Comparison of ENCODE assay signal across 22 cellular contexts in the genomic region with DNA sequence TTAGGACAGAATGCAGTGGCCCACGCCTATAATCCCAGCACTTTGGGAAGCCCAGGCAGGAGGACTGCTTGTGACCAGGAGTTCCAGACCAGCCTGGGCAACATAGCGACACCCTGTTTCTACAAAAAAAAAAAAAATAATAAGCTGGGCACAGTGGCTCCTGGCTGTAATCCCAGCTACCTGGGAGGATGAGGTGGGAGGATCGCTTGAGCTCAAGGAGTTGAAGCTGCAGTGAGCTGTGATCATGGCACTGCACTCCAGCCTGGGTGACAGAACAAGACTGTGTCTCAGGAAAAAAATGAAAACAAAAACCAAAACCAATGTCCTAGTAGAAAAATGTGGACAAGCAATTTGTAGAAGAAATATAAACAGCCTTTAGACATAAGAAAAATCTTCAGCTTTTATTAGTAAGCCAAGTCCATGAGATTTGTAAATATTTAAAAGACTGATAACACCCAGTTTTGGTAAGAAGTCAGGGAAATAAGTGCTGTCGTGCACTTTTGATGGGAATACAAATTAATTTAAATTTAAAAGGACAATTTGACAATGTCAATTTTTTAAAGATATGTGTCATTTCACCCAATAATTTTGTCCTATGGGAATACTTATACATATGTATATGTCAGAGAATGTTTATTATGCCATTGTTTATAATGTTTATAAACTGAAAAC. TPM values are rescaled to one million over a fixed set of nuclear protein-coding genes. Genes with fewer than 3 reads are reported as not detected.
A peak's percentile ranks its signal among the peaks of the same experiment; 100 is the strongest.
DNase-seq lines count a peak whose midpoint lies in the region; TF ChIP-seq lines count a peak whose summit lies in the region.
"Had no signal": no experiment of that assay in that cellular context is flagged by ENCODE, and none has a peak within 500 bp of the region (broad histone marks: within the 10 kb centered on the region; RNA-seq: fewer than 3 reads in every experiment).

No MANE protein-coding gene starts in this region.

- no peaks in the 10 kb centered on the region for H4K20me1 ChIP-seq in PC-9 (ENCODE audit: insufficient read depth)
- H4K20me1 ChIP-seq: BLaER1 had no signal

- POLR2A ChIA-PET in HEK293 (lab: Yijun Ruan, JAX): no interaction called here
- POLR2A ChIA-PET in PC-9 (lab: Charles Lee; ENCODE audit: unreplicated experiment): no interaction called here

- no peaks in the 10 kb centered on the region for H3K9me2 ChIP-seq in PC-9 (ENCODE audit: insufficient read depth)

- no peak for TF ChIP-seq CTCF in HEK293 (tag by site-specific recombination; IDR thresholded peaks at IDR 0.05)
- TF ChIP-seq CTCF in VCaP (conservative IDR thresholded peaks at IDR 0.05): no peak
- TF ChIP-seq CTCF in thyroid gland (IDR thresholded peaks at IDR 0.05): no peak
- no peak for TF ChIP-seq CTCF in PC-9 (conservative IDR thresholded peaks at IDR 0.05)

- CTCF ChIA-PET in HEK293 (lab: Yijun Ruan, JAX) (interaction anchor here (0.6 to 0.9 kb wide), 5 partner anchors 21 to 844 kb away, joined by 3 read pairs; no protein-coding TSS in a partner anchor), PC-9 (lab: Charles Lee) (no interaction called here)

- WGBS in thyroid gland, 2 donors: 81 to 84% methylated on average over 4 of the region's 4 CpGs

- H3K27ac ChIP-seq in HEK293 (ENCODE audit: extremely low read depth, low read depth, low read length) (no peak overlapping the region), VCaP (peak overlapping the region; percentile 33; the same call in 1 of the 2 replicates), thyroid gland (no peak overlapping the region), PC-9 (no peak overlapping the region)
- H3K27ac ChIP-seq: BLaER1 had no signal

- H3F3A ChIP-seq in PC-9 (ENCODE audit: insufficient read depth, low read depth): peaks cover 6% of the 10 kb centered on the region

- no peaks in the 10 kb centered on the region for H3K27me3 ChIP-seq in thyroid gland
- H3K27me3 ChIP-seq in PC-9 (ENCODE audit: insufficient read depth, low read depth): no peaks in the 10 kb centered on the region
- H3K27me3 ChIP-seq: BE2C, BLaER1 had no signal

- H3K4me1 ChIP-seq in HEK293 (ENCODE audit: control insufficient read depth, insufficient read depth, low read length): no peaks in the 10 kb centered on the region
- H3K4me1 ChIP-seq in thyroid gland: no peaks in the 10 kb centered on the region
- peaks cover 4% of the 10 kb centered on the region for H3K4me1 ChIP-seq in PC-9 (replicated peaks; ENCODE audit: insufficient read depth)
- H3K4me1 ChIP-seq: BE2C had no signal

- no peak overlapping the region for H3K4me3 ChIP-seq in HEK293 (ENCODE audit: low read depth, low read length)
- H3K4me3 ChIP-seq in thyroid gland (replicated peaks in 1 of 3): no peak overlapping the region
- H3K4me3 ChIP-seq in PC-9: no peak overlapping the region
- H3K4me3 ChIP-seq: BLaER1, GM12878 had no signal

- H3K36me3 ChIP-seq in HEK293 (ENCODE audit: control insufficient read depth in 2 of 2, insufficient read depth in 1 of 2, low read length in 2 of 2): peaks cover 17 to 71% of the 10 kb centered on the region in 2 experiments; a peak in 2 of 3 replicates
- peaks cover 48 to 49% of the 10 kb centered on the region in 2 donors for H3K36me3 ChIP-seq in thyroid gland
- 0 out of 2 replicates have a peak, but pooled peaks cover 5% of the 10 kb centered on the region for H3K36me3 ChIP-seq in PC-9 (ENCODE audit: low read depth)

- intact Hi-C loops in thyroid gland (cut with DNase I): no loop called here
- intact Hi-C loops in PC-9 (cut with micrococcal nuclease; ENCODE audit: unreplicated experiment): no loop called here

- no peak overlapping the region for H2AFZ ChIP-seq in PC-9

- no TSS peak for BruUV-seq in PC-9 (replicated peaks; lab: Mats Ljungman, UMichigan)

- H3K9me3 ChIP-seq in HEK293 (ENCODE audit: control insufficient read depth, insufficient read depth, low read depth, low read length) (no peaks in the 10 kb centered on the region), thyroid gland (no peaks in the 10 kb centered on the region), PC-9 (ENCODE audit: insufficient read depth, low read depth) (no peaks in the 10 kb centered on the region)
- H3K9me3 ChIP-seq: BE2C had no signal

- H3K4me2 ChIP-seq in PC-9: no peak overlapping the region
- H3K4me2 ChIP-seq: BLaER1 had no signal

- no peak for TF ChIP-seq POLR2A in thyroid gland (IDR thresholded peaks at IDR 0.05)

- DNase-seq in thyroid gland (peak; percentile 58), NOMO-1 treated with dmso at 0.1 percent for 144 hours (lab: John Stamatoyannopoulos, UW; ENCODE audit: unreplicated experiment) (no peak), PC-9 (no peak)
- DNase-seq: 8988T; ACHN; BE2C; C1 segment of cervical spinal cord; CD4-positive, alpha-beta memory T cell; CD4-positive, CD25-positive, alpha-beta regulatory T cell; CD8-positive, alpha-beta memory T cell; COR-L47; DMS 273 treated with DMSO at 0.1 percent for 48 hours; DMS153; DMS53; DMS79; DND-41; EL; GDM1 had no signal

- H3K79me2 ChIP-seq in PC-9 (ENCODE audit: low read depth): no peaks in the 10 kb centered on the region

TF ChIP-seq in HEK293, 187 proteins besides CTCF, POLR2A, EP300 and RAD21:
- TF ChIP-seq ZNF560 (tag by site-specific recombination; IDR thresholded peaks at IDR 0.05; ENCODE audit: borderline replicate concordance): no peak
- TF ChIP-seq, protein P1, sequence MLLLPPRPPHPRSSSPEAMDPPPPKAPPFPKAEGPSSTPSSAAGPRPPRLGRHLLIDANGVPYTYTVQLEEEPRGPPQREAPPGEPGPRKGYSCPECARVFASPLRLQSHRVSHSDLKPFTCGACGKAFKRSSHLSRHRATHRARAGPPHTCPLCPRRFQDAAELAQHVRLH (tag by site-specific recombination; IDR thresholded peaks at IDR 0.05): no peak
- no peak for TF ChIP-seq ZNF629 (tag by site-specific recombination; IDR thresholded peaks at IDR 0.05)
- peak; percentile 94 for TF ChIP-seq ZNF184 (tag by site-specific recombination; IDR thresholded peaks at IDR 0.05)
TF ChIP-seq in HEK293: peak in this region for 1.

RNA-seq across cellular contexts. Expression of a gene that starts 11.1 kb away (rescaled TPM):
- total RNA-seq in thyroid gland (100 to 1,000 TPM; 260 to 354 (median 284) TPM), PC-9 (2021) (17.4 and 19.4 TPM in 2 replicates)

RNA-seq across cellular contexts. Expression of a gene that starts 28.2 kb away (rescaled TPM):
- total RNA-seq in thyroid gland: 10 to 100 TPM; 13.2 to 18.3 (median 17.5) TPM
- total RNA-seq in PC-9 (2021): 14.0 and 19.0 TPM in 2 replicates

Comparison
In these comparisons a context has a peak if more than half of its experiments do, and no peak if none do; other contexts are left out.
1. DNase-seq: peak in thyroid gland (2 of 2); none in NOMO-1 treated with dmso at 0.1 percent for 144 hours (single experiment) and PC-9 (0 of 2).
2. RNA of a gene that starts 11.1 kb away (total RNA-seq): 260 to 354 TPM in thyroid gland; 17.4 to 19.4 TPM in PC-9; every median in the first group is over 10 times any median in the second.